11 cellular contexts compared by ENCODE assay signal in genomic region chr7:23346316-23346715, GRCh38. TPM values are rescaled to one million over a fixed set of nuclear protein-coding genes. Genes with fewer than 3 reads are reported as not detected.
DNase-seq lines count a peak whose midpoint lies in the region; ATAC-seq and TF ChIP-seq lines count a peak whose summit lies in the region.
"Had no signal": no experiment of that assay in that cellular context is flagged by ENCODE, and none has a peak within 500 bp of the region (broad histone marks: within the 10 kb centered on the region; RNA-seq: fewer than 3 reads in every experiment).

No MANE protein-coding gene starts in this region.

- H4K12ac ChIP-seq in trophoblast cell (ENCODE audit: low read depth, low read length), result no peak overlapping the region

- no peak overlapping the region for H2BK5ac ChIP-seq in trophoblast cell (ENCODE audit: low read depth, low read length, poor library complexity)

- no peak overlapping the region for H3K18ac ChIP-seq in trophoblast cell (ENCODE audit: low read length)

- no peak overlapping the region for H2AK5ac ChIP-seq in trophoblast cell (ENCODE audit: low read length)

- H3K36me3 ChIP-seq in BLaER1 treated with 17β-estradiol and CSF1 and Interleukin-3, amounts not matched to agents 10 nM and 100 nM, result no peaks in the 10 kb centered on the region
- H3K36me3 ChIP-seq in fibroblast of lung (ENCODE audit: control insufficient read depth, insufficient read depth, low read length) (no peaks in the 10 kb centered on the region), trophoblast cell (ENCODE audit: control insufficient read depth in 1 of 2, insufficient read depth in 2 of 2, low read length in 2 of 2) (peaks cover 10 to 17% of the 10 kb centered on the region in 2 experiments)

- peak overlapping the region in 7 of 10 experiments; percentile 26 to 50 (median 30); a peak in 13 of 20 replicates for H3K4me3 ChIP-seq in BLaER1 treated with 17β-estradiol and CSF1 and Interleukin-3, amounts not matched to agents 10 nM and 100 nM
- H3K4me3 ChIP-seq in fibroblast of lung (replicated peaks in 1 of 4; ENCODE audit: control extremely low read depth in 1 of 4, insufficient read depth in 1 of 4, low read depth in 3 of 4, low read length in 4 of 4) (no peak overlapping the region), trophoblast cell (ENCODE audit: low read depth, low read length) (no peak overlapping the region)

- TF ChIP-seq CTCF in fibroblast of lung (conservative IDR thresholded peaks at IDR 0.05 in 1 of 2, IDR thresholded peaks at IDR 0.05 in 1 of 2; ENCODE audit: low read depth in 1 of 2, low read length in 2 of 2), result no peak

- no peak overlapping the region for H2BK12ac ChIP-seq in trophoblast cell (ENCODE audit: low read length)

- H3K4ac ChIP-seq in trophoblast cell (ENCODE audit: low read depth, low read length), result no peak overlapping the region

- H3K4me1 ChIP-seq in BLaER1 treated with 17β-estradiol and CSF1 and Interleukin-3, amounts not matched to agents 10 nM and 100 nM, result peaks cover 31 to 58% (median 44%) of the 10 kb centered on the region in 10 experiments
- H3K4me1 ChIP-seq in fibroblast of lung (ENCODE audit: control insufficient read depth, extremely low read depth, insufficient read depth, low read length) (peaks cover 18% of the 10 kb centered on the region), trophoblast cell (ENCODE audit: control insufficient read depth in 1 of 2, insufficient read depth in 2 of 2, low read length in 2 of 2) (peaks cover 3 to 6% of the 10 kb centered on the region in 2 experiments)

- no peak overlapping the region for H2BK120ac ChIP-seq in trophoblast cell (ENCODE audit: insufficient read depth, low read length, poor library complexity)

- H2AFZ ChIP-seq in fibroblast of lung (ENCODE audit: low read length) (no peak overlapping the region), trophoblast cell (ENCODE audit: insufficient read depth, low read length, poor library complexity) (no peak overlapping the region)

- peak overlapping the region; percentile 52 to 84 (median 66) for H3K4me2 ChIP-seq in BLaER1 treated with 17β-estradiol and CSF1 and Interleukin-3, amounts not matched to agents 10 nM and 100 nM
- peak overlapping the region; percentile 27 for H3K4me2 ChIP-seq in fibroblast of lung (ENCODE audit: extremely low read depth, insufficient read depth, low read length)
- H3K4me2 ChIP-seq in trophoblast cell (ENCODE audit: low read length), result no peak overlapping the region

- H3K9ac ChIP-seq in BLaER1 treated with 17β-estradiol and CSF1 and Interleukin-3, amounts not matched to agents 10 nM and 100 nM, result peak overlapping the region in 3 of 11 experiments; percentile 15 to 44 (median 33); a peak in 2 of 22 replicates
- H3K9ac ChIP-seq in fibroblast of lung (ENCODE audit: insufficient read depth, low read length) (no peak overlapping the region), trophoblast cell (ENCODE audit: low read length) (no peak overlapping the region)

- no peaks in the 10 kb centered on the region for H4K20me1 ChIP-seq in BLaER1 treated with 17β-estradiol and CSF1 and Interleukin-3, amounts not matched to agents 10 nM and 100 nM
- H4K20me1 ChIP-seq in fibroblast of lung (ENCODE audit: control insufficient read depth, extremely low read depth, insufficient read depth, low read length), result no peaks in the 10 kb centered on the region

- H4K91ac ChIP-seq in trophoblast cell (ENCODE audit: low read depth, low read length), result no peak overlapping the region

- no peak overlapping the region for H3K23ac ChIP-seq in trophoblast cell (ENCODE audit: low read length)

- peak; percentile 55 for DNase-seq in OCI-M1 (lab: John Stamatoyannopoulos, UW)
- DNase-seq in fibroblast of lung (ENCODE audit: low read depth in 2 of 2), result no peak
- no peak for DNase-seq in nucleus accumbens (lab: John Stamatoyannopoulos, UW)
- no peak for DNase-seq in retina
- DNase-seq in trophoblast cell, result no peak
- DNase-seq: COR-L47, NCI-H2029 had no signal

- ATAC-seq in GM18909 (IDR thresholded peaks at IDR 0.05; ENCODE audit: poor library complexity, unreplicated experiment) (peak; percentile 58), GM21737 (IDR thresholded peaks at IDR 0.05; ENCODE audit: unreplicated experiment) (no peak)
- ATAC-seq: esophagus mucosa had no signal

- no peaks in the 10 kb centered on the region for H3K27me3 ChIP-seq in BLaER1 treated with 17β-estradiol and CSF1 and Interleukin-3, amounts not matched to agents 10 nM and 100 nM
- no peaks in the 10 kb centered on the region for H3K27me3 ChIP-seq in fibroblast of lung (ENCODE audit: control insufficient read depth, insufficient read depth, low read length)
- no peaks in the 10 kb centered on the region for H3K27me3 ChIP-seq in trophoblast cell (ENCODE audit: insufficient read depth, low read length)

- peak overlapping the region in 9 of 11 experiments; percentile 27 to 69 (median 56); a peak in 15 of 22 replicates for H3K27ac ChIP-seq in BLaER1 treated with 17β-estradiol and CSF1 and Interleukin-3, amounts not matched to agents 10 nM and 100 nM
- H3K27ac ChIP-seq in fibroblast of lung (ENCODE audit: insufficient read depth, low read length), result no peak overlapping the region
- no peak overlapping the region for H3K27ac ChIP-seq in trophoblast cell (ENCODE audit: low read depth, low read length)

- no peaks in the 10 kb centered on the region for H3K79me2 ChIP-seq in fibroblast of lung (ENCODE audit: control insufficient read depth, insufficient read depth, low read length)
- no peaks in the 10 kb centered on the region for H3K79me2 ChIP-seq in trophoblast cell (ENCODE audit: control insufficient read depth, insufficient read depth, low read length, poor library complexity)

- H3K79me1 ChIP-seq in trophoblast cell (ENCODE audit: low read length), result no peaks in the 10 kb centered on the region

- H3K9me3 ChIP-seq in BLaER1 treated with 17β-estradiol and CSF1 and Interleukin-3, amounts not matched to agents 10 nM and 100 nM (replicated peaks in 1 of 11), result no peaks in the 10 kb centered on the region
- no peaks in the 10 kb centered on the region for H3K9me3 ChIP-seq in fibroblast of lung (ENCODE audit: control insufficient read depth, insufficient read depth, low read depth, low read length)
- no peaks in the 10 kb centered on the region for H3K9me3 ChIP-seq in trophoblast cell (ENCODE audit: insufficient read depth, low read depth, low read length)

- no peak overlapping the region for H3K14ac ChIP-seq in trophoblast cell (ENCODE audit: low read length)

- H4K8ac ChIP-seq in trophoblast cell (ENCODE audit: low read depth, low read length), result no peak overlapping the region

- no CpG with 5 or more reads among the region's 8 CpGs for WGBS in trophoblast cell (ENCODE audit: extremely low coverage, insufficient coverage, insufficient read length)

RNA-seq across cellular contexts. Expression of gene MALSU1, which starts 47.2 kb away (rescaled TPM):
- 77.6 and 85.0 TPM in 2 replicates for total RNA-seq in fibroblast of lung
- 54.8 and 73.2 TPM in 2 replicates for polyA plus RNA-seq in fibroblast of lung
- 82.9 and 96.7 TPM in 2 replicates for polyA plus RNA-seq in fibroblast of lung (2012)
- polyA minus RNA-seq in fibroblast of lung (ENCODE audit: low replicate concordance), result 4.6 and 16.1 TPM in 2 replicates
- polyA plus RNA-seq in trophoblast cell (2013), result 58.2 and 61.0 TPM in 2 replicates

Comparison
In these comparisons a context has a peak if more than half of its experiments do, and no peak if none do; other contexts are left out.
1. H3K27ac ChIP-seq: peak in BLaER1 treated with 17β-estradiol and CSF1 and Interleukin-3, amounts not matched to agents 10 nM and 100 nM (9 of 11); none in fibroblast of lung (single experiment) and trophoblast cell (single experiment).
2. H3K4me3 ChIP-seq: peak in BLaER1 treated with 17β-estradiol and CSF1 and Interleukin-3, amounts not matched to agents 10 nM and 100 nM (7 of 10); none in fibroblast of lung (0 of 4) and trophoblast cell (single experiment).